8 cellular contexts compared by ENCODE assay signal in the genomic region with DNA sequence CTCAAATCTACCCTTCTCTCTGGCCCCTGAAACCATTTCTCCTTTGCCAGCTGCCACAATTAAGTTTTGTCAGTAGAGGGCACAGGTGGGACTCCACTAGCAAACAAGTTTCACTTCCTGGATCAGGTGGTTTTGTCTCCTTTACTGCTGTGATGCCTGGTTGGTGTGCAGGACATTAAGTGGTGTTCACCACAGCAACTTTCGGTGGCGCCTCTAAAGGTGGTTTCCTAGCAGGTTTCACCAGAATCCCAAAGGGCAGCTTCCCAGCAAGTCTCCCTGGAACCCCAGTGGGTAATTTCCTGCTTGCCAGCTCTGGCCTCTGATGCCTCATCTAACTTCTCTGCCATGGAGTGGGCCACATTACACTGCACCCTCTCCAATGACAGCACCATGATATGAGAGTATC. TPM values are rescaled to one million over a fixed set of nuclear protein-coding genes. Genes with fewer than 3 reads are reported as not detected.
DNase-seq lines count a peak whose midpoint lies in the region; ATAC-seq and TF ChIP-seq lines count a peak whose summit lies in the region.

No MANE protein-coding gene starts in this region.

- H3K27ac ChIP-seq in uterus, result no peak overlapping the region

- peak; percentile 97 for ATAC-seq in GM19468 (IDR thresholded peaks at IDR 0.05; ENCODE audit: extremely low read depth, unreplicated experiment)
- ATAC-seq in HG03442 (IDR thresholded peaks at IDR 0.05; ENCODE audit: unreplicated experiment), result peak; percentile 99
- peak; percentile 58 for ATAC-seq in WTC11

- H3K9me3 ChIP-seq in uterus, result no peaks in the 10 kb centered on the region

- no peaks in the 10 kb centered on the region for H3K4me1 Mint-ChIP-seq in WTC11
- H3K4me1 Mint-ChIP-seq in nephron, result no peaks in the 10 kb centered on the region

- H3K4me3 Mint-ChIP-seq in WTC11, result no peak overlapping the region
- H3K4me3 Mint-ChIP-seq in nephron, result no peak overlapping the region

- no peak for TF ChIP-seq POLR2A in uterus (IDR thresholded peaks at IDR 0.05)

- H3K36me3 ChIP-seq in uterus, result no peaks in the 10 kb centered on the region

- intact Hi-C loops in uterus (cut with DNase I; ENCODE audit: low total_unique reads), result no loop called here

- H3K4me3 ChIP-seq in uterus, result no peak overlapping the region

- peaks cover 85% of the 10 kb centered on the region for H3K36me3 Mint-ChIP-seq in WTC11
- H3K36me3 Mint-ChIP-seq in nephron (ENCODE audit: low read depth), result peaks cover 85% of the 10 kb centered on the region

- no peaks in the 10 kb centered on the region for H3K27me3 ChIP-seq in uterus

- POLR2A ChIA-PET in WTC11 (lab: Charles Lee), result no interaction called here

- H3K9me3 Mint-ChIP-seq in WTC11 (peaks cover 28% of the 10 kb centered on the region), nephron (peaks cover 19% of the 10 kb centered on the region)

- no peak for DNase-seq in WTC11 (ENCODE audit: low spot score)
- DNase-seq in stimulated activated CD4-positive, alpha-beta T cell treated with anti-CD3 and anti-CD28 coated beads, Interleukin-12 subunit alpha, Interleukin-12 subunit beta, amount 100 ng/mL, for 4 hours, result no peak
- DNase-seq in amniotic stem cell (lab: John Stamatoyannopoulos, UW), result no peak
- DNase-seq in uterus, result no peak

- CTCF ChIA-PET in WTC11 (lab: Charles Lee), result no interaction called here

- H3K4me1 ChIP-seq in uterus, result no peaks in the 10 kb centered on the region

- H3K27ac Mint-ChIP-seq in WTC11, result no peak overlapping the region
- H3K27ac Mint-ChIP-seq in nephron, result no peak overlapping the region

- TF ChIP-seq CTCF in GM12874 (IDR thresholded peaks at IDR 0.05; ENCODE audit: insufficient read depth, low read depth, low read length) (peak; percentile 63), WTC11 (IDR thresholded peaks at IDR 0.05) (no peak), nephron (IDR thresholded peaks at IDR 0.05; ENCODE audit: unreplicated experiment in 3 of 3) (peak in 2 of 3 experiments; percentile 14 to 31), uterus (IDR thresholded peaks at IDR 0.05) (no peak)

- H3K27me3 Mint-ChIP-seq in WTC11 (ENCODE audit: low read depth) (no peaks in the 10 kb centered on the region), nephron (ENCODE audit: low read depth) (no peaks in the 10 kb centered on the region)

TF ChIP-seq in WTC11, 78 proteins besides CTCF, POLR2A, EP300 and RAD21:
- no peak for TF ChIP-seq ATF1 (CRISPR knock-in tag; IDR thresholded peaks at IDR 0.05)
- no peak for TF ChIP-seq SP1 (CRISPR knock-in tag; conservative IDR thresholded peaks at IDR 0.05)
- TF ChIP-seq, protein P1, sequence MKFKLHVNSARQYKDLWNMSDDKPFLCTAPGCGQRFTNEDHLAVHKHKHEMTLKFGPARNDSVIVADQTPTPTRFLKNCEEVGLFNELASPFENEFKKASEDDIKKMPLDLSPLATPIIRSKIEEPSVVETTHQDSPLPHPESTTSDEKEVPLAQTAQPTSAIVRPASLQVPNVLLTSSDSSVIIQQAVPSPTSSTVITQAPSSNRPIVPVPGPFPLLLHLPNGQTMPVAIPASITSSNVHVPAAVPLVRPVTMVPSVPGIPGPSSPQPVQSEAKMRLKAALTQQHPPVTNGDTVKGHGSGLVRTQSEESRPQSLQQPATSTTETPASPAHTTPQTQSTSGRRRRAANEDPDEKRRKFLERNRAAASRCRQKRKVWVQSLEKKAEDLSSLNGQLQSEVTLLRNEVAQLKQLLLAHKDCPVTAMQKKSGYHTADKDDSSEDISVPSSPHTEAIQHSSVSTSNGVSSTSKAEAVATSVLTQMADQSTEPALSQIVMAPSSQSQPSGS (CRISPR knock-in tag; IDR thresholded peaks at IDR 0.05; ENCODE audit: borderline replicate concordance, low read depth), result no peak
- TF ChIP-seq ELF4 (CRISPR knock-in tag; IDR thresholded peaks at IDR 0.05; ENCODE audit: low read depth), result no peak
- TF ChIP-seq GTF2I (CRISPR knock-in tag; conservative IDR thresholded peaks at IDR 0.05), result no peak
- no peak for TF ChIP-seq KAT7 (CRISPR knock-in tag; IDR thresholded peaks at IDR 0.05; ENCODE audit: borderline replicate concordance)
- TF ChIP-seq, protein P2, sequence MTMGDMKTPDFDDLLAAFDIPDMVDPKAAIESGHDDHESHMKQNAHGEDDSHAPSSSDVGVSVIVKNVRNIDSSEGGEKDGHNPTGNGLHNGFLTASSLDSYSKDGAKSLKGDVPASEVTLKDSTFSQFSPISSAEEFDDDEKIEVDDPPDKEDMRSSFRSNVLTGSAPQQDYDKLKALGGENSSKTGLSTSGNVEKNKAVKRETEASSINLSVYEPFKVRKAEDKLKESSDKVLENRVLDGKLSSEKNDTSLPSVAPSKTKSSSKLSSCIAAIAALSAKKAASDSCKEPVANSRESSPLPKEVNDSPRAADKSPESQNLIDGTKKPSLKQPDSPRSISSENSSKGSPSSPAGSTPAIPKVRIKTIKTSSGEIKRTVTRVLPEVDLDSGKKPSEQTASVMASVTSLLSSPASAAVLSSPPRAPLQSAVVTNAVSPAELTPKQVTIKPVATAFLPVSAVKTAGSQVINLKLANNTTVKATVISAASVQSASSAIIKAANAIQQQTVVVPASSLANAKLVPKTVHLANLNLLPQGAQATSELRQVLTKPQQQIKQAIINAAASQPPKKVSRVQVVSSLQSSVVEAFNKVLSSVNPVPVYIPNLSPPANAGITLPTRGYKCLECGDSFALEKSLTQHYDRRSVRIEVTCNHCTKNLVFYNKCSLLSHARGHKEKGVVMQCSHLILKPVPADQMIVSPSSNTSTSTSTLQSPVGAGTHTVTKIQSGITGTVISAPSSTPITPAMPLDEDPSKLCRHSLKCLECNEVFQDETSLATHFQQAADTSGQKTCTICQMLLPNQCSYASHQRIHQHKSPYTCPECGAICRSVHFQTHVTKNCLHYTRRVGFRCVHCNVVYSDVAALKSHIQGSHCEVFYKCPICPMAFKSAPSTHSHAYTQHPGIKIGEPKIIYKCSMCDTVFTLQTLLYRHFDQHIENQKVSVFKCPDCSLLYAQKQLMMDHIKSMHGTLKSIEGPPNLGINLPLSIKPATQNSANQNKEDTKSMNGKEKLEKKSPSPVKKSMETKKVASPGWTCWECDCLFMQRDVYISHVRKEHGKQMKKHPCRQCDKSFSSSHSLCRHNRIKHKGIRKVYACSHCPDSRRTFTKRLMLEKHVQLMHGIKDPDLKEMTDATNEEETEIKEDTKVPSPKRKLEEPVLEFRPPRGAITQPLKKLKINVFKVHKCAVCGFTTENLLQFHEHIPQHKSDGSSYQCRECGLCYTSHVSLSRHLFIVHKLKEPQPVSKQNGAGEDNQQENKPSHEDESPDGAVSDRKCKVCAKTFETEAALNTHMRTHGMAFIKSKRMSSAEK (CRISPR knock-in tag; IDR thresholded peaks at IDR 0.05; ENCODE audit: borderline replicate concordance), result no peak
- no peak for TF ChIP-seq ZNF219 (CRISPR knock-in tag; IDR thresholded peaks at IDR 0.05; ENCODE audit: borderline replicate concordance)
- TF ChIP-seq ZNF121 (CRISPR knock-in tag; IDR thresholded peaks at IDR 0.05), result no peak

RNA-seq across cellular contexts. Expression of gene MED4, which starts 16.6 kb away (rescaled TPM):
- total RNA-seq in WTC11 (2021), result 36.9 to 48.1 TPM (median 43.2 TPM) in 3 replicates
- total RNA-seq in uterus, result 10 to 100 TPM; 38.4 to 53.4 (median 49.1) TPM

RNA-seq across cellular contexts. Expression of gene NUDT15, which starts 40.7 kb away (rescaled TPM):
- total RNA-seq in WTC11 (2021) (42.8 to 48.8 TPM (median 45.6 TPM) in 3 replicates), uterus (10 to 100 TPM in 1 of 4 donors, 1 to 10 TPM in 3; 1.8 to 22.9 (median 7.3) TPM)

Comparison
In these comparisons a context has a peak if more than half of its experiments do, and no peak if none do; other contexts are left out.
1. CTCF ChIP-seq: peak in GM12874 (single experiment) and nephron (2 of 3); none in WTC11 (single experiment) and uterus (0 of 4).
2. Peak in every context shown above with its lines, with median percentiles within 50 percentile points of each other: ATAC-seq.